In the genomic region with DNA sequence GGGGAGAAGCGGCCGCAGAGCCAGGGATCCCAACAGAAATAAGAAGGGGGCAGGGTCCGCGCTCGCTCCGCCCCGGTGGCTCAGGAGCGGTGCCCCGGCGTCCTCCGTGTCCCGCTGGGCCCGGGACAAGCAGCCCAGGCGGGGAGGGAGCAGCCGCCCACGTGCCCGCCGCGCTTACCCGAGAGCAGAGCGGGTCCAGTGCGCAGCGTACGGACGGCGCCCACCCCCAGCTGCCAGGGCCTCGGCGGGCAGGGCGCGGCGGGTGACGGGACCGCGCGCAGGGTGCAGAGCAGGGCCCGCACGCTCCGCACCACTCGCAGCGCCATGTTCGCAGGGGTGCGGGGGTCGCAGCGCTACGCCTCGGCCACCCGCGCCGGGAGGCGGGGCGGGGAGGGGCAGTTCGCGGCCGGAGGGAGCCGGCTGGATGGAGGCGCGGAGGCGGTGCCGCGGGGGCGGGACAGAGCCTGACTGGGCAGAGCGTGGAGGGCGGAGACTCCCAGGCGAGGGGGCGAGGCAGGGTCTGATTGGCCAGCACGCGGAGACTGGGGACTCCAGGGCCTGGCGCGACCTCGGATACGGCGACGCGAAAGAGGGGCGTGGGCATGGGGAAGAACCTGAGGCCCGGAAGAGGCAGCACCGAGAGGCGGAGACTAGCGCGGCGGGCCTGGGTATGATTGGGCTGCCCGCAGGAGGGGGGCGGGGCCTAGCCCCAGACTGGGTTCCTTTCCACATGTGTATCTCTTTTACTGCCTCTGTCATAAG, we compare ENCODE assay signal across 8 cellular contexts. TPM values are rescaled to one million over a fixed set of nuclear protein-coding genes. Genes with fewer than 3 reads are reported as not detected.
A peak's percentile ranks its signal among the peaks of the same experiment; 100 is the strongest.
DNase-seq lines count a peak whose midpoint lies in the region; ATAC-seq and TF ChIP-seq lines count a peak whose summit lies in the region.

A gene (minus strand): TSS at position 443 of the 762 bp plus-strand sequence. CDS start 117 bp downstream, at position 326.

- DNase-seq in NCI-H1436 treated with DMSO at 0.1 percent for 48 hours (lab: John Stamatoyannopoulos, UW) (peak; percentile 87), T-cell (peak; percentile 92 to 100 (median 98)), amniotic epithelial cell (ENCODE audit: low read depth) (peak; percentile 98), heart right ventricle (peak; percentile 99 to 100), posterior cingulate gyrus (peak; percentile 98 to 100 (median 100)), upper lobe of left lung (peak; percentile 99)

- POLR2A ChIA-PET in T-cell (lab: Charles Lee) = no interaction called here

- H3K4me3 Mint-ChIP-seq in T-cell = peak within 1 kb of the TSS; percentile 61 to 83 (median 79)

- peak in 2 of 4 donors; percentile 9 to 56 for TF ChIP-seq POLR2A in upper lobe of left lung (IDR thresholded peaks at IDR 0.05)

- peaks cover 10 to 15% (median 12%) of the 10 kb centered on the region in 3 donors for H3K4me1 Mint-ChIP-seq in T-cell

- H3K4me1 ChIP-seq in heart right ventricle (peaks cover 0 to 12% (median 5%) of the 10 kb centered on the region in 9 donors), upper lobe of left lung (peaks cover 0 to 7% (median 1%) of the 10 kb centered on the region in 4 donors)

- TF ChIP-seq CTCF in GM12875 (IDR thresholded peaks at IDR 0.05; ENCODE audit: borderline replicate concordance, insufficient read depth, low read depth, low read length) = no peak
- no peak for TF ChIP-seq CTCF in heart right ventricle (IDR thresholded peaks at IDR 0.05)
- TF ChIP-seq CTCF in upper lobe of left lung (IDR thresholded peaks at IDR 0.05) = no peak

- intact Hi-C loops in heart right ventricle (cut with DNase I) = loop anchor here in 3 of 10 donors (1.0 to 5.0 kb wide), 3 partner anchors 19 to 59 kb away; a partner anchor contains a TSS
- intact Hi-C loops in posterior cingulate gyrus (cut with DNase I) = loop anchor here (1.0 to 10.0 kb wide), 4 partner anchors 19 to 221 kb away; a partner anchor contains a TSS

- H3K36me3 Mint-ChIP-seq in T-cell = no peaks in the 10 kb centered on the region

- no peaks in the 10 kb centered on the region for H3K9me3 Mint-ChIP-seq in T-cell

- H3K27ac ChIP-seq in heart right ventricle (peak within 1 kb of the TSS in 9 of 10 donors; percentile 78 to 87 (median 82)), upper lobe of left lung (peak within 1 kb of the TSS; percentile 66 to 80 (median 76))

- H3K9me3 ChIP-seq in heart right ventricle (no peaks in the 10 kb centered on the region), upper lobe of left lung (no peaks in the 10 kb centered on the region)

- ATAC-seq in HG02840 (IDR thresholded peaks at IDR 0.05; ENCODE audit: low FRiP score, unreplicated experiment) (peak; percentile 98), T-cell (replicated peaks in 1 of 4) (peak; percentile 96 to 99 (median 98)), heart right ventricle (peak; percentile 99 to 100 (median 100)), upper lobe of left lung (ENCODE audit: low FRiP score in 2 of 2) (peak; percentile 100)

- no peak for TF ChIP-seq EP300 in upper lobe of left lung (IDR thresholded peaks at IDR 0.05)

- H3K4me3 ChIP-seq in GM12875 (ENCODE audit: low read depth, low read length) (peak within 1 kb of the TSS; percentile 67), heart right ventricle (peak within 1 kb of the TSS; percentile 61 to 99 (median 92)), upper lobe of left lung (peak within 1 kb of the TSS; percentile 77 to 97 (median 86))

- WGBS in heart right ventricle, 2 donors = 0 to 5% methylated on average over 52 to 77 of the region's 83 CpGs
- 1% methylated on average over 16 to 57 of the region's 83 CpGs for WGBS in upper lobe of left lung, 2 donors

- no peaks in the 10 kb centered on the region for H3K36me3 ChIP-seq in heart right ventricle
- no peaks in the 10 kb centered on the region for H3K36me3 ChIP-seq in upper lobe of left lung

- no peaks in the 10 kb centered on the region for H3K27me3 Mint-ChIP-seq in T-cell

- peak within 1 kb of the TSS; percentile 12 to 46 for H3K27ac Mint-ChIP-seq in T-cell

- no peaks in the 10 kb centered on the region for H3K27me3 ChIP-seq in heart right ventricle
- no peaks in the 10 kb centered on the region for H3K27me3 ChIP-seq in upper lobe of left lung

- CTCF ChIA-PET in T-cell (lab: Charles Lee) = no interaction called here

RNA-seq across cellular contexts. Expression of the gene that starts here (rescaled TPM):
- 1 to 10 TPM; 2.8 to 5.4 (median 4.2) TPM for total RNA-seq in T-cell
- 10 to 100 TPM; 31.2 to 53.4 (median 44.2) TPM for total RNA-seq in heart right ventricle
- 10 to 100 TPM; 26.8 to 42.5 TPM for polyA plus RNA-seq in heart right ventricle
- total RNA-seq in upper lobe of left lung = 10 to 100 TPM in 4 of 6 donors, 1 to 10 TPM in 2; 6.2 to 16.9 (median 11.9) TPM

Comparison
In these comparisons a context has a peak if more than half of its experiments do, and no peak if none do; other contexts are left out.
1. Peak in every context shown above with its lines: DNase-seq, ATAC-seq, H3K4me3 ChIP-seq and H3K27ac ChIP-seq.